In genomic region chr18:59109375-59109774, GRCh38 we compare ENCODE assay signal across 1 cellular context.
TF ChIP-seq lines count a peak whose summit lies in the region.

No MANE protein-coding gene starts in this region.

TF ChIP-seq in H1, 55 proteins besides CTCF, POLR2A, EP300 and RAD21 (continued from another document):
- TF ChIP-seq ATF2 (IDR thresholded peaks at IDR 0.05; ENCODE audit: low read length): no peak
- TF ChIP-seq MAFK (IDR thresholded peaks at IDR 0.05; ENCODE audit: low read depth, low read length): no peak
- no peak for TF ChIP-seq KDM4A (IDR thresholded peaks at IDR 0.05; ENCODE audit: low read depth, low read length, severe bottlenecking)
